9 cellular contexts compared by ENCODE assay signal in the genomic region with DNA sequence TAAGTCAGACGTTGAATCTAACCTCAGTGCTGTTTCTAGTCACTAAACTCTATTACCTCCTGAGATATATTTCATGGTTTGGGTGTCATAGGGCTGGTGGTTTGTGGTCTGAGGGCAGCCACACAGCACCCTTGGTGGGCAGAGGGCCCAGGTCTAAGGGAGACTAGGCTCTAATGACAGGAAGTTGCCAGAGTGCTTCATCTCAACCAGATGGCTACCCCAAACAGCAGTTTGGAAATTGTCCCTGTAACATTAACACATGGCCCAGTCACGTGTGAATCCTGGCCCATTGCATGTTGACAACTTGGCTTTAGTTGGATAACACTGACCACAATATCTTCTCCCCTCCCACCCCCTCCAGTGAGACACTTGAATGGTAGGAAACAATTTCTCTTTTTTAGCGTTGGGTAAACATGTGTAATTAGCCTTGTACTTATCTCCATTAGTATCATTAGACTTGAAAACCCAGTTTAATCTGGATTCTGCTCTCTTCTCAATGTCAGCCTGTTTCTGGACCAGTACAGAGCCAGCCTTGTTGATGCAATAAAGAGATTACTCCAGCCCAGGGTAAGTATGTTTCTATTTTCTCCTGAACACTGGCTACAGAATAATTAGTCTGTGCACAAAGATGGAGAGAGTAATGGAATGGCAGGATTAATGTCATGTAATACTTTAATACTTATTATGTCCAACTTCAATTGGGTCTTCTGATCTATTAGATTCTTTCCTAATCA.
DNase-seq lines count a peak whose midpoint lies in the region; ATAC-seq and TF ChIP-seq lines count a peak whose summit lies in the region.
"Had no signal": no experiment of that assay in that cellular context is flagged by ENCODE, and none has a peak within 500 bp of the region (broad histone marks: within the 10 kb centered on the region; RNA-seq: fewer than 3 reads in every experiment).

No MANE protein-coding gene starts in this region.

- H4K91ac ChIP-seq in trophoblast cell (ENCODE audit: low read depth, low read length): no peak overlapping the region

- intact Hi-C loops in aorta (cut with DNase I): no loop called here

- TF ChIP-seq CTCF in SK-N-SH (IDR thresholded peaks at IDR 0.05): no peak

- H2BK5ac ChIP-seq in trophoblast cell (ENCODE audit: low read depth, low read length, poor library complexity): no peak overlapping the region

- H3K9me3 ChIP-seq in SK-N-SH: no peaks in the 10 kb centered on the region
- no peaks in the 10 kb centered on the region for H3K9me3 ChIP-seq in aorta (ENCODE audit: control insufficient read depth, low read length)
- peaks cover 2% of the 10 kb centered on the region for H3K9me3 ChIP-seq in trophoblast cell (ENCODE audit: insufficient read depth, low read depth, low read length)

- TF ChIP-seq RAD21 in SK-N-SH (IDR thresholded peaks at IDR 0.05; ENCODE audit: low read length): no peak

- H3K9me2 ChIP-seq in SK-N-SH: no peaks in the 10 kb centered on the region

- H3K36me3 ChIP-seq in SK-N-SH (replicated peaks in 1 of 2; ENCODE audit: control insufficient read depth in 1 of 2, insufficient read depth in 2 of 2, low read length in 1 of 2) (no peaks in the 10 kb centered on the region), aorta (ENCODE audit: control insufficient read depth in 1 of 2, insufficient read depth in 2 of 2, low read length in 1 of 2) (no peaks in the 10 kb centered on the region), trophoblast cell (ENCODE audit: control insufficient read depth in 1 of 2, insufficient read depth in 2 of 2, low read length in 2 of 2) (no peaks in the 10 kb centered on the region)

- peaks cover 23% of the 10 kb centered on the region for H3K4me1 Mint-ChIP-seq in activated CD8-positive, alpha-beta memory T cell treated with anti-CD3 and anti-CD28 coated beads, Interleukin-2, amount 10 ng/mL, durations not matched to agents 7 days and 5 days
- peaks cover 23% of the 10 kb centered on the region for H3K4me1 Mint-ChIP-seq in stimulated activated effector memory CD8-positive, alpha-beta T cell treated with anti-CD3 and anti-CD28 coated beads, Interleukin-12 subunit alpha, Interleukin-12 subunit beta, amount 100 ng/mL, for 72 hours

- no peaks in the 10 kb centered on the region for H3K79me2 ChIP-seq in SK-N-SH (ENCODE audit: insufficient read depth)
- H3K79me2 ChIP-seq in trophoblast cell (ENCODE audit: control insufficient read depth, insufficient read depth, low read length, poor library complexity): no peaks in the 10 kb centered on the region

- H3K79me1 ChIP-seq in trophoblast cell (ENCODE audit: low read length): no peaks in the 10 kb centered on the region

- H3K14ac ChIP-seq in trophoblast cell (ENCODE audit: low read length): no peak overlapping the region

- no peak overlapping the region for H4K8ac ChIP-seq in trophoblast cell (ENCODE audit: low read depth, low read length)

- no peaks in the 10 kb centered on the region for H3F3A ChIP-seq in SK-N-SH (replicated peaks; ENCODE audit: insufficient read depth)

- H3K4me1 ChIP-seq in SK-N-SH (ENCODE audit: control insufficient read depth in 1 of 2, insufficient read depth in 2 of 2, low read depth in 1 of 2, low read length in 1 of 2) (peaks cover 0 to 11% of the 10 kb centered on the region in 2 experiments; a peak in 2 of 4 replicates), aorta (ENCODE audit: control insufficient read depth in 1 of 2, insufficient read depth in 2 of 2, low read length in 2 of 2) (no peaks in the 10 kb centered on the region), trophoblast cell (ENCODE audit: control insufficient read depth in 1 of 2, insufficient read depth in 2 of 2, low read length in 2 of 2) (peaks cover 1 to 6% of the 10 kb centered on the region in 2 experiments)

- no peaks in the 10 kb centered on the region for H3K27me3 Mint-ChIP-seq in activated CD8-positive, alpha-beta memory T cell treated with anti-CD3 and anti-CD28 coated beads, Interleukin-2, amount 10 ng/mL, durations not matched to agents 7 days and 5 days

- no peak overlapping the region for H4K12ac ChIP-seq in trophoblast cell (ENCODE audit: low read depth, low read length)

- H2BK120ac ChIP-seq in trophoblast cell (ENCODE audit: insufficient read depth, low read length, poor library complexity): no peak overlapping the region

- TF ChIP-seq EP300 in SK-N-SH (IDR thresholded peaks at IDR 0.05; ENCODE audit: borderline replicate concordance in 1 of 2, low read depth in 1 of 2, low read length in 1 of 2): peak in 1 of 2 experiments; percentile 62; a peak in 1 of 4 replicates

- H2AK5ac ChIP-seq in trophoblast cell (ENCODE audit: low read length): no peak overlapping the region

- H2BK12ac ChIP-seq in trophoblast cell (ENCODE audit: low read length): no peak overlapping the region

- H3K18ac ChIP-seq in trophoblast cell (ENCODE audit: low read length): no peak overlapping the region

- H3K4me2 ChIP-seq in SK-N-SH: no peak overlapping the region
- no peak overlapping the region for H3K4me2 ChIP-seq in trophoblast cell (ENCODE audit: low read length)

- H3K4me3 ChIP-seq in SK-N-SH (ENCODE audit: low read depth in 2 of 2, low read length in 1 of 2): no peak overlapping the region
- H3K4me3 ChIP-seq in aorta (ENCODE audit: low read length in 2 of 2): no peak overlapping the region
- H3K4me3 ChIP-seq in trophoblast cell (ENCODE audit: low read depth, low read length): no peak overlapping the region

- peaks cover 4% of the 10 kb centered on the region for H3K36me3 Mint-ChIP-seq in activated CD8-positive, alpha-beta memory T cell treated with anti-CD3 and anti-CD28 coated beads, Interleukin-2, amount 10 ng/mL, durations not matched to agents 7 days and 5 days
- no peaks in the 10 kb centered on the region for H3K36me3 Mint-ChIP-seq in stimulated activated effector memory CD8-positive, alpha-beta T cell treated with anti-CD3 and anti-CD28 coated beads, Interleukin-12 subunit alpha, Interleukin-12 subunit beta, amount 100 ng/mL, for 72 hours

- no peak overlapping the region for H3K4ac ChIP-seq in trophoblast cell (ENCODE audit: low read depth, low read length)

- H2AFZ ChIP-seq in SK-N-SH (ENCODE audit: low read depth) (no peak overlapping the region), trophoblast cell (ENCODE audit: insufficient read depth, low read length, poor library complexity) (no peak overlapping the region)

- no peak overlapping the region for H3K9ac ChIP-seq in SK-N-SH
- H3K9ac ChIP-seq in trophoblast cell (ENCODE audit: low read length): no peak overlapping the region

- peak; percentile 87 for DNase-seq in activated CD8-positive, alpha-beta memory T cell treated with anti-CD3 and anti-CD28 coated beads, Interleukin-2, amount 10 ng/mL, durations not matched to agents 7 days and 5 days
- DNase-seq in activated CD8-positive, alpha-beta memory T cell treated with anti-CD3 and anti-CD28 coated beads for 24 hours: no peak
- peak; percentile 58 for DNase-seq in SK-N-SH
- peak; percentile 7 to 70 for DNase-seq in stimulated activated effector memory CD8-positive, alpha-beta T cell treated with anti-CD3 and anti-CD28 coated beads, Interleukin-12 subunit alpha, Interleukin-12 subunit beta, amount 100 ng/mL, for 72 hours (ENCODE audit: low spot score in 2 of 2)
- no peak for DNase-seq in aorta
- no peak for DNase-seq in trophoblast cell
- DNase-seq: NCI-H2081 treated with DMSO at 0.1 percent for 48 hours had no signal

- no peaks in the 10 kb centered on the region for H4K20me1 ChIP-seq in SK-N-SH (ENCODE audit: insufficient read depth)

- ATAC-seq in activated CD8-positive, alpha-beta memory T cell treated with anti-CD3 and anti-CD28 coated beads, Interleukin-2, amount 10 ng/mL, durations not matched to agents 7 days and 5 days: peak; percentile 88
- peak; percentile 88 for ATAC-seq in HG03457 (IDR thresholded peaks at IDR 0.05; ENCODE audit: unreplicated experiment)
- peak; percentile 96 for ATAC-seq in stimulated activated effector memory CD8-positive, alpha-beta T cell treated with anti-CD3 and anti-CD28 coated beads, Interleukin-12 subunit alpha, Interleukin-12 subunit beta, amount 100 ng/mL, for 72 hours
- ATAC-seq in aorta (ENCODE audit: low FRiP score): no peak
- ATAC-seq in HG02938 (IDR thresholded peaks at IDR 0.05; ENCODE audit: unreplicated experiment): no peak

- CTCF ChIA-PET in activated CD8-positive, alpha-beta memory T cell treated with anti-CD3 and anti-CD28 coated beads, Interleukin-2, amount 10 ng/mL, durations not matched to agents 7 days and 5 days (lab: Charles Lee): interaction anchor here (2.9 kb wide), 1 partner anchor 274 kb away, joined by 8 read pairs; no protein-coding TSS in a partner anchor
- CTCF ChIA-PET in SK-N-SH (lab: Yijun Ruan, JAX): interaction anchor here (1.1 to 1.6 kb wide), 2 partner anchors 10 to 274 kb away, joined by 3 to 8 read pairs; no protein-coding TSS in a partner anchor

- no peak overlapping the region for H3K4me3 Mint-ChIP-seq in activated CD8-positive, alpha-beta memory T cell treated with anti-CD3 and anti-CD28 coated beads, Interleukin-2, amount 10 ng/mL, durations not matched to agents 7 days and 5 days
- H3K4me3 Mint-ChIP-seq in stimulated activated effector memory CD8-positive, alpha-beta T cell treated with anti-CD3 and anti-CD28 coated beads, Interleukin-12 subunit alpha, Interleukin-12 subunit beta, amount 100 ng/mL, for 72 hours: no peak overlapping the region

- WGBS in SK-N-SH (ENCODE audit: low lambda C conversion rate): 52% methylated on average over 3 of the region's 3 CpGs
- 63 to 74% methylated on average over 3 of the region's 3 CpGs for WGBS in aorta, 2 donors
- no CpG with 5 or more reads among the region's 3 CpGs for WGBS in trophoblast cell (ENCODE audit: extremely low coverage, insufficient coverage, insufficient read length)

- H3K27me3 ChIP-seq in SK-N-SH (ENCODE audit: insufficient read depth) (no peaks in the 10 kb centered on the region), aorta (ENCODE audit: control insufficient read depth in 1 of 2, insufficient read depth in 2 of 2, low read length in 1 of 2) (no peaks in the 10 kb centered on the region), trophoblast cell (ENCODE audit: insufficient read depth, low read length) (no peaks in the 10 kb centered on the region)

- no peaks in the 10 kb centered on the region for H3K9me3 Mint-ChIP-seq in activated CD8-positive, alpha-beta memory T cell treated with anti-CD3 and anti-CD28 coated beads, Interleukin-2, amount 10 ng/mL, durations not matched to agents 7 days and 5 days (ENCODE audit: low read depth)
- H3K9me3 Mint-ChIP-seq in stimulated activated effector memory CD8-positive, alpha-beta T cell treated with anti-CD3 and anti-CD28 coated beads, Interleukin-12 subunit alpha, Interleukin-12 subunit beta, amount 100 ng/mL, for 72 hours: no peaks in the 10 kb centered on the region

- H3K27ac ChIP-seq in SK-N-SH (ENCODE audit: low read depth in 2 of 2, low read length in 1 of 2): peak overlapping the region in 1 of 2 experiments; percentile 84; a peak in 2 of 4 replicates
- no peak overlapping the region for H3K27ac ChIP-seq in aorta (ENCODE audit: low read depth in 1 of 2, low read length in 2 of 2)
- no peak overlapping the region for H3K27ac ChIP-seq in trophoblast cell (ENCODE audit: low read depth, low read length)

- no peak overlapping the region for H3K23ac ChIP-seq in trophoblast cell (ENCODE audit: low read length)

- peak overlapping the region; percentile 28 for H3K27ac Mint-ChIP-seq in activated CD8-positive, alpha-beta memory T cell treated with anti-CD3 and anti-CD28 coated beads, Interleukin-2, amount 10 ng/mL, durations not matched to agents 7 days and 5 days
- no peak overlapping the region for H3K27ac Mint-ChIP-seq in stimulated activated effector memory CD8-positive, alpha-beta T cell treated with anti-CD3 and anti-CD28 coated beads, Interleukin-12 subunit alpha, Interleukin-12 subunit beta, amount 100 ng/mL, for 72 hours

- POLR2A ChIA-PET in SK-N-SH (lab: Yijun Ruan, JAX): no interaction called here

Comparison
In these comparisons a context has a peak if more than half of its experiments do, and no peak if none do; other contexts are left out.
1. DNase-seq: peak in activated CD8-positive, alpha-beta memory T cell treated with anti-CD3 and anti-CD28 coated beads, Interleukin-2, amount 10 ng/mL, durations not matched to agents 7 days and 5 days (single experiment), SK-N-SH (single experiment) and stimulated activated effector memory CD8-positive, alpha-beta T cell treated with anti-CD3 and anti-CD28 coated beads, Interleukin-12 subunit alpha, Interleukin-12 subunit beta, amount 100 ng/mL, for 72 hours (2 of 2); none in activated CD8-positive, alpha-beta memory T cell treated with anti-CD3 and anti-CD28 coated beads for 24 hours (single experiment), aorta (0 of 2) and trophoblast cell (0 of 2).
2. ATAC-seq: peak in activated CD8-positive, alpha-beta memory T cell treated with anti-CD3 and anti-CD28 coated beads, Interleukin-2, amount 10 ng/mL, durations not matched to agents 7 days and 5 days (single experiment), HG03457 (single experiment) and stimulated activated effector memory CD8-positive, alpha-beta T cell treated with anti-CD3 and anti-CD28 coated beads, Interleukin-12 subunit alpha, Interleukin-12 subunit beta, amount 100 ng/mL, for 72 hours (single experiment); none in aorta (single experiment) and HG02938 (single experiment).